Comparison of ENCODE assay signal across 17 cellular contexts in the genomic region with DNA sequence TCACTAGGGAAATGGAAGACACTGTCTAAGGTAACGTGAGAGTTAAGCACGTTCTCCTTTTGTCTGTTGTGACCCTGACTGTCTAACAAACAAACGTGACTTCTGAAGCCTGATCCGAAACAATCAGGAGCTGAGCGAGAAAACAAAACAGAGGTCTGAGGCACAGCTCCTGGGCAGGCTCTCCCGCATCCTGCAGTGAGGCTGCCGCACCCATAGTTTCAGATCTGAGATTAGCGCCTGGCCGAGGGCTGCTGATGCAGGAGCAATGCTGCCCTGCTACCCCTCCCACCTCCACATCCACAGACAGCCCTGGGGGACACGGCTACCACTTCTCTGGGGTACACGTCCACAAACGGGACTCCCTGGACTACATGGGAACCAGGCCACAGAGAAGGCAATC. TPM values are rescaled to one million over a fixed set of nuclear protein-coding genes. Genes with fewer than 3 reads are reported as not detected.
DNase-seq lines count a peak whose midpoint lies in the region; ATAC-seq and TF ChIP-seq lines count a peak whose summit lies in the region.
"Had no signal": no experiment of that assay in that cellular context is flagged by ENCODE, and none has a peak within 500 bp of the region (broad histone marks: within the 10 kb centered on the region; RNA-seq: fewer than 3 reads in every experiment).

No MANE protein-coding gene starts in this region.

- no peaks in the 10 kb centered on the region for H4K20me1 ChIP-seq in KMS-11 (ENCODE audit: insufficient read depth)

- intact Hi-C loops in CD4-positive, alpha-beta memory T cell (cut with micrococcal nuclease): loop anchor here (2.0 kb wide), 1 partner anchor 71 kb away; a partner anchor contains a TSS

- no peaks in the 10 kb centered on the region for H3K36me3 ChIP-seq in CD4-positive, alpha-beta memory T cell (ENCODE audit: insufficient read depth, low read length)
- H3K36me3 ChIP-seq in KMS-11 (ENCODE audit: insufficient read depth): no peaks in the 10 kb centered on the region
- H3K36me3 ChIP-seq: esophagus muscularis mucosa, heart left ventricle had no signal

- H3K79me2 ChIP-seq in KMS-11 (ENCODE audit: insufficient read depth, low read depth): no peaks in the 10 kb centered on the region

- peak overlapping the region; percentile 35; the same call in 1 of the 2 replicates for H3K9ac ChIP-seq in KMS-11

- peaks cover 6 to 23% of the 10 kb centered on the region in 2 donors for H3K36me3 Mint-ChIP-seq in CD4-positive, alpha-beta memory T cell
- H3K36me3 Mint-ChIP-seq in activated T-cell treated with anti-CD3 and anti-CD28 coated beads, Interleukin-2, amount 50 U/mL, for 72 hours (ENCODE audit: insufficient read depth in 2 of 2): peaks cover 22 to 25% of the 10 kb centered on the region in 2 donors
- peaks cover 0 to 4% (median 0%) of the 10 kb centered on the region in 3 donors for H3K36me3 Mint-ChIP-seq in immature natural killer cell

- H2AFZ ChIP-seq in KMS-11 (ENCODE audit: low read depth): peak overlapping the region; percentile 28

- H3K27me3 Mint-ChIP-seq in CD4-positive, alpha-beta memory T cell: no peaks in the 10 kb centered on the region
- no peaks in the 10 kb centered on the region for H3K27me3 Mint-ChIP-seq in activated T-cell treated with anti-CD3 and anti-CD28 coated beads, Interleukin-2, amount 50 U/mL, for 72 hours (ENCODE audit: low read depth)
- peaks cover 0 to 2% (median 0%) of the 10 kb centered on the region in 3 donors for H3K27me3 Mint-ChIP-seq in immature natural killer cell (ENCODE audit: low read depth in 3 of 3)

- POLR2A ChIA-PET in CD4-positive, alpha-beta memory T cell (lab: Charles Lee; ENCODE audit: partially characterized antibody): interaction anchor here (0.6 to 18.9 kb wide), 12 partner anchors 9 to 74 kb away, joined by 3 to 603 read pairs (median 20); a partner anchor contains a TSS

- peaks cover 99% of the 10 kb centered on the region for H3K4me1 ChIP-seq in CD4-positive, alpha-beta memory T cell (ENCODE audit: insufficient read depth, low read length)
- peaks cover 64% of the 10 kb centered on the region for H3K4me1 ChIP-seq in KMS-11 (ENCODE audit: low read depth, poor library complexity, severe bottlenecking)

- H3K27ac ChIP-seq in CD4-positive, alpha-beta memory T cell (ENCODE audit: low read depth, low read length): peak overlapping the region; percentile 66
- H3K27ac ChIP-seq in KMS-11: peak overlapping the region; percentile 71
- H3K27ac ChIP-seq: esophagus muscularis mucosa, testis had no signal

- H3K27ac Mint-ChIP-seq in CD4-positive, alpha-beta memory T cell: peak overlapping the region; percentile 94 to 98 (median 95)
- peak overlapping the region; percentile 99 for H3K27ac Mint-ChIP-seq in activated T-cell treated with anti-CD3 and anti-CD28 coated beads, Interleukin-2, amount 50 U/mL, for 72 hours
- H3K27ac Mint-ChIP-seq in immature natural killer cell: peak overlapping the region in 4 of 6 donors; percentile 22 to 79 (median 48)

- peak overlapping the region; percentile 90 for H3K4me2 ChIP-seq in KMS-11

- H3K27me3 ChIP-seq in CD4-positive, alpha-beta memory T cell (ENCODE audit: insufficient read depth, low read length): no peaks in the 10 kb centered on the region
- no peaks in the 10 kb centered on the region for H3K27me3 ChIP-seq in KMS-11 (ENCODE audit: insufficient read depth, low read depth)
- H3K27me3 ChIP-seq: esophagus muscularis mucosa, heart left ventricle, testis had no signal

- H3K4me3 ChIP-seq in CD4-positive, alpha-beta memory T cell (ENCODE audit: low read length in 2 of 2): no peak overlapping the region
- H3K4me3 ChIP-seq in KMS-11 (IDR thresholded peaks at IDR 0.05; ENCODE audit: insufficient read depth, low read depth, low read length): no peak overlapping the region
- H3K4me3 ChIP-seq: esophagus muscularis mucosa, heart left ventricle, mucosa of descending colon, testis had no signal

- CTCF ChIA-PET in CD4-positive, alpha-beta memory T cell (lab: Charles Lee; ENCODE audit: partially characterized antibody): interaction anchor here (0.6 to 7.0 kb wide), 9 partner anchors 8 to 86 kb away, joined by 3 to 71 read pairs (median 3); a partner anchor contains a TSS

- TF ChIP-seq CTCF in KMS-11 (conservative IDR thresholded peaks at IDR 0.05; ENCODE audit: low read depth, low read length): no peak

- peaks cover 0 to 1% (median 0%) of the 10 kb centered on the region in 8 donors for H3K9me3 Mint-ChIP-seq in CD4-positive, alpha-beta memory T cell
- H3K9me3 Mint-ChIP-seq in activated T-cell treated with anti-CD3 and anti-CD28 coated beads, Interleukin-2, amount 50 U/mL, for 72 hours: no peaks in the 10 kb centered on the region
- no peaks in the 10 kb centered on the region for H3K9me3 Mint-ChIP-seq in immature natural killer cell

- peaks cover 61 to 93% (median 80%) of the 10 kb centered on the region in 4 donors for H3K4me1 Mint-ChIP-seq in CD4-positive, alpha-beta memory T cell
- peaks cover 92% of the 10 kb centered on the region for H3K4me1 Mint-ChIP-seq in activated T-cell treated with anti-CD3 and anti-CD28 coated beads, Interleukin-2, amount 50 U/mL, for 72 hours (ENCODE audit: low read depth)
- H3K4me1 Mint-ChIP-seq in immature natural killer cell: peaks cover 42 to 47% of the 10 kb centered on the region in 2 donors

- DNase-seq in CD4-positive, alpha-beta memory T cell: peak in 3 of 5 donors; percentile 33 to 47 (median 42)
- peak; percentile 39 to 55 for DNase-seq in activated T-cell treated with anti-CD3 and anti-CD28 coated beads, Interleukin-2, amount 50 U/mL, for 72 hours
- no peak for DNase-seq in immature natural killer cell
- no peak for DNase-seq in effector CD8-positive, alpha-beta T cell (lab: John Stamatoyannopoulos, UW)
- DNase-seq: amygdala, heart left ventricle, mucosa of descending colon, NCI-H2029 treated with DMSO at 0.1 percent for 48 hours, T-helper 9 cell, testis had no signal

- ATAC-seq in activated T-cell treated with anti-CD3 and anti-CD28 coated beads, Interleukin-2, amount 50 U/mL, for 72 hours (replicated peaks in 1 of 2): peak in 1 of 2 donors; percentile 17
- ATAC-seq in GM18873 (IDR thresholded peaks at IDR 0.05; ENCODE audit: low FRiP score, unreplicated experiment): no peak
- ATAC-seq in activated CD4-positive, CD25-positive, alpha-beta regulatory T cell treated with anti-CD3 and anti-CD28 coated beads, Interleukin-2, amount 50 U/mL, for 24 hours: no peak
- ATAC-seq in HG03460 (IDR thresholded peaks at IDR 0.05; ENCODE audit: unreplicated experiment): no peak
- ATAC-seq: heart left ventricle, mucosa of descending colon had no signal

- no peaks in the 10 kb centered on the region for H3K9me3 ChIP-seq in CD4-positive, alpha-beta memory T cell (ENCODE audit: control insufficient read depth in 1 of 2, low read length in 2 of 2)
- H3K9me3 ChIP-seq: esophagus muscularis mucosa, heart left ventricle, mucosa of descending colon, testis had no signal

- peak overlapping the region; percentile 49 to 87 (median 80) for H3K4me3 Mint-ChIP-seq in CD4-positive, alpha-beta memory T cell
- H3K4me3 Mint-ChIP-seq in activated T-cell treated with anti-CD3 and anti-CD28 coated beads, Interleukin-2, amount 50 U/mL, for 72 hours: peak overlapping the region; percentile 60 to 83
- peak overlapping the region in 1 of 5 donors; percentile 25 for H3K4me3 Mint-ChIP-seq in immature natural killer cell

RNA-seq across cellular contexts. Expression of a gene that starts 46.7 kb away (rescaled TPM):
- 10 to 100 TPM; 19.5 to 22.5 TPM for total RNA-seq in CD4-positive, alpha-beta memory T cell
- polyA plus RNA-seq in CD4-positive, alpha-beta memory T cell: 10 to 100 TPM in 1 of 2 donors, 1 to 10 TPM in 1; 4.0 to 20.5 TPM
- 100 to 1,000 TPM in 1 of 2 donors, 10 to 100 TPM in 1; 91.9 to 100 TPM for total RNA-seq in activated T-cell treated with anti-CD3 and anti-CD28 coated beads, Interleukin-2, amount 50 U/mL, for 72 hours
- 1 to 10 TPM in 2 of 3 donors, under 1 TPM in 1; 0.69 to 3.0 (median 1.2) TPM for polyA plus RNA-seq in immature natural killer cell

RNA-seq across cellular contexts. Expression of a gene that starts 52.6 kb away (rescaled TPM):
- total RNA-seq in CD4-positive, alpha-beta memory T cell: under 1 TPM; 0.19 to 0.20 TPM
- not detected for polyA plus RNA-seq in CD4-positive, alpha-beta memory T cell
- total RNA-seq in activated T-cell treated with anti-CD3 and anti-CD28 coated beads, Interleukin-2, amount 50 U/mL, for 72 hours: 1 to 10 TPM; 1.4 to 1.5 TPM
- polyA plus RNA-seq in immature natural killer cell: not detected
- total RNA-seq: heart left ventricle, M059J, posterior vena cava had no signal
- polyA plus RNA-seq: heart left ventricle had no signal

Comparison
In these comparisons a context has a peak if more than half of its experiments do, and no peak if none do; other contexts are left out.
1. DNase-seq: peak in CD4-positive, alpha-beta memory T cell (3 of 5) and activated T-cell treated with anti-CD3 and anti-CD28 coated beads, Interleukin-2, amount 50 U/mL, for 72 hours (2 of 2); none in immature natural killer cell (0 of 3) and effector CD8-positive, alpha-beta T cell (single experiment).
2. H3K27ac Mint-ChIP-seq: peak in every context shown above with its lines; median percentile 99 in activated T-cell treated with anti-CD3 and anti-CD28 coated beads, Interleukin-2, amount 50 U/mL, for 72 hours; 95 in CD4-positive, alpha-beta memory T cell; 48 in immature natural killer cell.